9 cellular contexts compared by ENCODE assay signal in the genomic region with DNA sequence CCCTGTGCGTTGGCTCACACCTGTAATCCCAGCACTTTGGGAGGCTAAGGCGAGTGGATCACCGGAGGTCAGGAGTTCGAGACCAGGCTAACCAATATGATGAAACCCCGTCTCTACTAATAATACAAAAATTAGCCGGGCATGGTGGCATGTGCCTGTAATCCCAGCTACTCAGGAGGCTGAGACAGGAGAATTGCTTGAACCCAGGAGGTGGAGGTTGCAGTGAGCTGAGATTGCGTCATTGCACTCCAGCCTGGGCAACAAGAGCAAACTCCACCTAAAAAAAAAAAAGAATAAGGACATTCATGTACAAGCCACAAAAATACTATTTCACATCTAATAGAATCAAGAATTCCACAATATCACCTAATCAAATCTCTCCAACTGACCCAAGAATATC. TPM values are rescaled to one million over a fixed set of nuclear protein-coding genes. Genes with fewer than 3 reads are reported as not detected.
A peak's percentile ranks its signal among the peaks of the same experiment; 100 is the strongest.
DNase-seq lines count a peak whose midpoint lies in the region; ATAC-seq, FAIRE-seq and TF ChIP-seq lines count a peak whose summit lies in the region.
"Not testable (repeated sequence)": the region's sequence is repeated elsewhere in the genome, so short reads cannot be mapped to it uniquely, and the experiment has no call there.
"Had no signal": no experiment of that assay in that cellular context is flagged by ENCODE, and none has a peak within 500 bp of the region (broad histone marks: within the 10 kb centered on the region; RNA-seq: fewer than 3 reads in every experiment).

No MANE protein-coding gene starts in this region.

- not testable (repeated sequence) for H3K36me3 ChIP-seq in HepG2 (replicated peaks in 1 of 2; ENCODE audit: control insufficient read depth in 1 of 2, insufficient read depth in 2 of 2, low read length in 2 of 2)

- not testable (repeated sequence) for H3K27me3 Mint-ChIP-seq in IgD-negative memory B cell; activated naive CD4-positive, alpha-beta T cell treated with anti-CD3 and anti-CD28 coated beads, Interleukin-2, amount 50 U/mL, for 24 hours; neural crest cell (ENCODE audit: low read depth); type B pancreatic cell

- POLR2A ChIA-PET in A549 (lab: Yijun Ruan, JAX): interaction anchor here (0.6 kb wide), 1 partner anchor 11 kb away, joined by 4 read pairs; no protein-coding TSS in a partner anchor
- POLR2A ChIA-PET in HepG2 (lab: Yijun Ruan, JAX): not testable (repeated sequence)

- WGBS in A549 (ENCODE audit: missing lambda C conversion rate): 97% methylated on average over 7 of the region's 7 CpGs
- 62% methylated on average over 7 of the region's 7 CpGs for whole genome bisulfite sequencing in HepG2 (ENCODE audit: low lambda C conversion rate)

- not testable (repeated sequence) for H4K20me1 ChIP-seq in HepG2 (ENCODE audit: insufficient read depth, low read length)

- not testable (repeated sequence) for H3K9ac ChIP-seq in HepG2 (ENCODE audit: insufficient read depth, low read depth, low read length)

- not testable (repeated sequence) for TF ChIP-seq EP300 in A549 (IDR thresholded peaks at IDR 0.05); HepG2 (IDR thresholded peaks at IDR 0.05; ENCODE audit: low read depth in 2 of 2, low read length in 2 of 2); HepG2 (CRISPR knock-in tag; IDR thresholded peaks at IDR 0.05; ENCODE audit: borderline replicate concordance)

- not testable (repeated sequence) for FAIRE-seq in A549 (lab: Jason Lieb, UNC); HepG2 (lab: Jason Lieb, UNC)

- not testable (repeated sequence) for ATAC-seq in A549, HepG2

- H3K27ac Mint-ChIP-seq in IgD-negative memory B cell (peak overlapping the region in 2 of 3 donors; percentile 7 to 40), type B pancreatic cell (peak overlapping the region; percentile 48)
- peak overlapping the region; percentile 27 for H3K27ac Mint-ChIP-seq in activated naive CD4-positive, alpha-beta T cell treated with anti-CD3 and anti-CD28 coated beads, Interleukin-2, amount 50 U/mL, for 24 hours
- H3K27ac Mint-ChIP-seq in neural crest cell (ENCODE audit: unreplicated experiment): not testable (repeated sequence)

- H3K4me1 Mint-ChIP-seq in IgD-negative memory B cell (peaks cover 17 to 19% (median 18%) of the 10 kb centered on the region in 3 donors), neural crest cell (peaks cover 23% of the 10 kb centered on the region), type B pancreatic cell (ENCODE audit: unreplicated experiment) (peaks cover 18% of the 10 kb centered on the region)
- peaks cover 13% of the 10 kb centered on the region for H3K4me1 Mint-ChIP-seq in activated naive CD4-positive, alpha-beta T cell treated with anti-CD3 and anti-CD28 coated beads, Interleukin-2, amount 50 U/mL, for 24 hours

- H3K36me3 Mint-ChIP-seq in IgD-negative memory B cell; activated naive CD4-positive, alpha-beta T cell treated with anti-CD3 and anti-CD28 coated beads, Interleukin-2, amount 50 U/mL, for 24 hours; neural crest cell (ENCODE audit: low read depth); type B pancreatic cell: not testable (repeated sequence)

- CTCF ChIA-PET in A549 (lab: Yijun Ruan, JAX): interaction anchor here (1.6 to 46.6 kb wide), 3 partner anchors 5 to 25 kb away, joined by 6 to 950 read pairs (median 950); a partner anchor contains a TSS
- CTCF ChIA-PET in HepG2 (lab: Yijun Ruan, JAX; ENCODE audit: low intra/inter-chr PET ratio, low total read pairs): not testable (repeated sequence)

- not testable (repeated sequence) for H3K27me3 ChIP-seq in HepG2 (ENCODE audit: control insufficient read depth in 1 of 2, insufficient read depth in 2 of 2, low read length in 2 of 2)

- not testable (repeated sequence) for TF ChIP-seq CTCF in A549 (IDR thresholded peaks at IDR 0.05); HepG2 (CRISPR knock-in tag; IDR thresholded peaks at IDR 0.05); neural crest cell (conservative IDR thresholded peaks at IDR 0.05); type B pancreatic cell (conservative IDR thresholded peaks at IDR 0.05)

- intact Hi-C loops in HepG2 (cut with micrococcal nuclease; ENCODE audit: unreplicated experiment): loop anchor here (10.0 kb wide), 1 partner anchor 83 kb away; a partner anchor contains a TSS

- peaks cover 10% of the 10 kb centered on the region for H3K79me2 ChIP-seq in HepG2 (ENCODE audit: insufficient read depth, low read length)

- not testable (repeated sequence) for TF ChIP-seq POLR2A in A549 (IDR thresholded peaks at IDR 0.05; ENCODE audit: low read length); HepG2 (IDR thresholded peaks at IDR 0.05; ENCODE audit: insufficient read depth in 1 of 2, low read depth in 2 of 2, low read length in 2 of 2)

- not testable (repeated sequence) for DNase-seq in A549 (ENCODE audit: low read depth in 1 of 2, low spot score in 1 of 2); HepG2 (ENCODE audit: low spot score); neural crest cell (ENCODE audit: low read depth, low spot score); type B pancreatic cell (ENCODE audit: extremely low spot score, unreplicated experiment)

- not testable (repeated sequence) for H2AFZ ChIP-seq in HepG2 (ENCODE audit: low read length)

- H3K4me2 ChIP-seq in A549; HepG2 (ENCODE audit: low read depth, low read length): not testable (repeated sequence)

- H3K4me1 ChIP-seq in A549 (peaks cover 26% of the 10 kb centered on the region), HepG2 (ENCODE audit: insufficient read depth, low read length) (peaks cover 41% of the 10 kb centered on the region)

- peak overlapping the region in 1 of 4 donors; percentile 17 for H3K4me3 Mint-ChIP-seq in IgD-negative memory B cell
- not testable (repeated sequence) for H3K4me3 Mint-ChIP-seq in activated naive CD4-positive, alpha-beta T cell treated with anti-CD3 and anti-CD28 coated beads, Interleukin-2, amount 50 U/mL, for 24 hours
- peak overlapping the region; percentile 54 for H3K4me3 Mint-ChIP-seq in neural crest cell
- H3K4me3 Mint-ChIP-seq in type B pancreatic cell: peak overlapping the region; percentile 58

- H3K4me3 ChIP-seq in A549; HepG2 (replicated peaks in 1 of 3; ENCODE audit: insufficient read depth in 1 of 3, low read depth in 2 of 3, low read length in 3 of 3): not testable (repeated sequence)

- H3K9me3 ChIP-seq in A549; HepG2 (ENCODE audit: low read length): not testable (repeated sequence)

- not testable (repeated sequence) for H3K27ac ChIP-seq in A549; HepG2 (ENCODE audit: extremely low read length, insufficient read depth, low read length)

- not testable (repeated sequence) for TF ChIP-seq RAD21 in A549 (conservative IDR thresholded peaks at IDR 0.05 in 1 of 2, IDR thresholded peaks at IDR 0.05 in 1 of 2); HepG2 (CRISPR knock-in tag; IDR thresholded peaks at IDR 0.05)

- not testable (repeated sequence) for BruUV-seq in HepG2 (replicated peaks; lab: Mats Ljungman, UMichigan)

- in situ Hi-C loops in HepG2 (cut with HindIII; ENCODE audit: extremely low pct_ligation_motif_present, low pct_unique_long_range_greater_than_20kb): not testable (repeated sequence)

- H3K9me3 Mint-ChIP-seq in IgD-negative memory B cell; activated naive CD4-positive, alpha-beta T cell treated with anti-CD3 and anti-CD28 coated beads, Interleukin-2, amount 50 U/mL, for 24 hours; neural crest cell; type B pancreatic cell: not testable (repeated sequence)

RNA-seq across cellular contexts. Expression of a gene that starts 2.4 kb away (rescaled TPM):
- 10.0 and 10.7 TPM in 2 replicates for polyA plus RNA-seq in A549 (2011; rRNA removed)
- polyA plus RNA-seq in A549 (2012; cell fraction: cytosol; rRNA removed): 30.9 and 31.2 TPM in 2 replicates
- polyA plus RNA-seq in A549 (2012; cell fraction: nucleus; rRNA removed): 21.4 and 24.8 TPM in 2 replicates
- polyA plus RNA-seq in A549 (2017; fragmentation: RNase III; extraction: RNeasy Plus Mini Kit Qiagen cat#74134 plus additional on column Dnase treatment): 12.5 to 14.9 TPM (median 13.6 TPM) in 3 replicates
- polyA minus RNA-seq in A549 (2011; rRNA and poly(A)+ RNA removed): 4.6 and 4.7 TPM in 2 replicates
- 13.2 TPM for polyA plus RNA-seq in IgD-negative memory B cell
- total RNA-seq in HepG2 (2016; rRNA removed; fragmentation: Illumina TruSeq; extraction: Trizol): 4.3 and 4.7 TPM in 2 replicates
- total RNA-seq in HepG2 (2016; cell fraction: cytosol; rRNA removed; fragmentation: Illumina TruSeq; extraction: Trizol; ENCODE audit: low read depth): 1.8 and 2.1 TPM in 2 replicates
- total RNA-seq in HepG2 (2016; cell fraction: insoluble cytoplasmic fraction; rRNA removed; fragmentation: Illumina TruSeq; extraction: Trizol): 3.9 and 5.6 TPM in 2 replicates
- total RNA-seq in HepG2 (2016; cell fraction: membrane; rRNA removed; fragmentation: Illumina TruSeq; extraction: Trizol): 3.0 and 3.6 TPM in 2 replicates
- total RNA-seq in HepG2 (2016; cell fraction: nucleus; rRNA removed; fragmentation: Illumina TruSeq; extraction: Trizol): 1.7 and 1.9 TPM in 2 replicates
- 4.5 and 5.0 TPM in 2 replicates for polyA plus RNA-seq in HepG2 (2011; rRNA removed)
- 5.0 and 7.0 TPM in 2 replicates for polyA plus RNA-seq in HepG2 (2011; cell fraction: cytosol; rRNA removed)
- polyA plus RNA-seq in HepG2 (2011; cell fraction: nucleus; rRNA removed): 4.0 and 4.5 TPM in 2 replicates
- polyA plus RNA-seq in HepG2 (2012): 1.4 and 1.9 TPM in 2 replicates
- polyA plus RNA-seq in HepG2 (2016; cell fraction: cytosol; fragmentation: Illumina TruSeq; extraction: Trizol; ENCODE audit: low read depth): 0.94 and 1.1 TPM in 2 replicates
- 3.6 and 4.1 TPM in 2 replicates for polyA plus RNA-seq in HepG2 (2016; cell fraction: insoluble cytoplasmic fraction; fragmentation: Illumina TruSeq; extraction: Trizol; ENCODE audit: low read depth)
- 1.5 and 1.7 TPM in 2 replicates for polyA plus RNA-seq in HepG2 (2016; cell fraction: membrane; fragmentation: Illumina TruSeq; extraction: Trizol; ENCODE audit: low read depth)
- polyA plus RNA-seq in HepG2 (2016; cell fraction: nucleus; fragmentation: Illumina TruSeq; extraction: Trizol; ENCODE audit: insufficient read depth, low read depth): 2.5 and 2.7 TPM in 2 replicates
- polyA minus RNA-seq in HepG2 (2011; rRNA and poly(A)+ RNA removed; ENCODE audit: low replicate concordance): 2.7 and 5.6 TPM in 2 replicates
- 1.1 and 1.2 TPM in 2 replicates for polyA minus RNA-seq in HepG2 (2011; cell fraction: cytosol; rRNA and poly(A)+ RNA removed)
- polyA minus RNA-seq in HepG2 (2011; cell fraction: nucleus; rRNA and poly(A)+ RNA removed): 1.7 and 2.0 TPM in 2 replicates
- 3.2 and 3.3 TPM in 2 replicates for total RNA-seq in neural crest cell
- total RNA-seq in type B pancreatic cell (ENCODE audit: low replicate concordance): 9.2 and 14.4 TPM in 2 replicates

RNA-seq across cellular contexts. Expression of a gene that starts 15.0 kb away (rescaled TPM):
- polyA plus RNA-seq in A549 (2011; rRNA removed): 1.5 and 1.6 TPM in 2 replicates
- polyA plus RNA-seq in A549 (2012; cell fraction: cytosol; rRNA removed): 0.91 and 1.1 TPM in 2 replicates
- 1.7 and 1.8 TPM in 2 replicates for polyA plus RNA-seq in A549 (2012; cell fraction: nucleus; rRNA removed)
- 1.3 to 1.8 TPM (median 1.8 TPM) in 3 replicates for polyA plus RNA-seq in A549 (2017; fragmentation: RNase III; extraction: RNeasy Plus Mini Kit Qiagen cat#74134 plus additional on column Dnase treatment)
- 0.87 and 1.1 TPM in 2 replicates for polyA minus RNA-seq in A549 (2011; rRNA and poly(A)+ RNA removed)
- 0.21 TPM for polyA plus RNA-seq in IgD-negative memory B cell
- 0.46 and 0.66 TPM in 2 replicates for total RNA-seq in HepG2 (2016; rRNA removed; fragmentation: Illumina TruSeq; extraction: Trizol)
- not detected in 2 replicates for total RNA-seq in HepG2 (2016; cell fraction: cytosol; rRNA removed; fragmentation: Illumina TruSeq; extraction: Trizol; ENCODE audit: low read depth)
- 0.39 and 0.78 TPM in 2 replicates for total RNA-seq in HepG2 (2016; cell fraction: insoluble cytoplasmic fraction; rRNA removed; fragmentation: Illumina TruSeq; extraction: Trizol)
- 0.03 and 0.12 TPM in 2 replicates for total RNA-seq in HepG2 (2016; cell fraction: membrane; rRNA removed; fragmentation: Illumina TruSeq; extraction: Trizol)
- total RNA-seq in HepG2 (2016; cell fraction: nucleus; rRNA removed; fragmentation: Illumina TruSeq; extraction: Trizol): 0.38 and 0.40 TPM in 2 replicates
- polyA plus RNA-seq in HepG2 (2011; rRNA removed): 0.66 and 0.99 TPM in 2 replicates
- polyA plus RNA-seq in HepG2 (2011; cell fraction: cytosol; rRNA removed): 0.79 and 0.94 TPM in 2 replicates
- 0.76 and 0.99 TPM in 2 replicates for polyA plus RNA-seq in HepG2 (2011; cell fraction: nucleus; rRNA removed)
- 0.85 and 1.1 TPM in 2 replicates for polyA plus RNA-seq in HepG2 (2012)
- polyA plus RNA-seq in HepG2 (2016; cell fraction: cytosol; fragmentation: Illumina TruSeq; extraction: Trizol; ENCODE audit: low read depth): not detected in 2 replicates
- polyA plus RNA-seq in HepG2 (2016; cell fraction: insoluble cytoplasmic fraction; fragmentation: Illumina TruSeq; extraction: Trizol; ENCODE audit: low read depth): 0.25 and 0.53 TPM in 2 replicates
- 0.03 and 0.06 TPM in 2 replicates for polyA plus RNA-seq in HepG2 (2016; cell fraction: membrane; fragmentation: Illumina TruSeq; extraction: Trizol; ENCODE audit: low read depth)
- polyA plus RNA-seq in HepG2 (2016; cell fraction: nucleus; fragmentation: Illumina TruSeq; extraction: Trizol; ENCODE audit: insufficient read depth, low read depth): 1.1 TPM in 2 replicates
- 0.51 and 1.1 TPM in 2 replicates for polyA minus RNA-seq in HepG2 (2011; rRNA and poly(A)+ RNA removed; ENCODE audit: low replicate concordance)
- polyA minus RNA-seq in HepG2 (2011; cell fraction: cytosol; rRNA and poly(A)+ RNA removed): 0.53 and 0.89 TPM in 2 replicates
- 0.52 and 0.62 TPM in 2 replicates for polyA minus RNA-seq in HepG2 (2011; cell fraction: nucleus; rRNA and poly(A)+ RNA removed)
- 2.8 and 2.9 TPM in 2 replicates for total RNA-seq in neural crest cell
- 1.2 and 11.7 TPM in 2 replicates for total RNA-seq in type B pancreatic cell (ENCODE audit: low replicate concordance)

RNA-seq across cellular contexts. Expression of a gene that starts 15.9 kb away (rescaled TPM):
- polyA plus RNA-seq in A549 (2011; rRNA removed) (40.2 and 41.7 TPM in 2 replicates), A549 (2017; fragmentation: RNase III; extraction: RNeasy Plus Mini Kit Qiagen cat#74134 plus additional on column Dnase treatment) (35.5 to 41.2 TPM (median 39.7 TPM) in 3 replicates), IgD-negative memory B cell (29.2 TPM), HepG2 (2011; rRNA removed) (9.5 and 9.6 TPM in 2 replicates)
- 24.7 and 32.8 TPM in 2 replicates for polyA plus RNA-seq in A549 (2012; cell fraction: cytosol; rRNA removed)
- polyA plus RNA-seq in A549 (2012; cell fraction: nucleus; rRNA removed): 26.5 and 34.1 TPM in 2 replicates
- 63.1 and 71.7 TPM in 2 replicates for polyA minus RNA-seq in A549 (2011; rRNA and poly(A)+ RNA removed)
- total RNA-seq in HepG2 (2016; rRNA removed; fragmentation: Illumina TruSeq; extraction: Trizol) (16.9 and 17.8 TPM in 2 replicates), neural crest cell (22.3 and 25.8 TPM in 2 replicates), type B pancreatic cell (ENCODE audit: low replicate concordance) (33.7 and 41.7 TPM in 2 replicates)
- total RNA-seq in HepG2 (2016; cell fraction: cytosol; rRNA removed; fragmentation: Illumina TruSeq; extraction: Trizol; ENCODE audit: low read depth): 14.6 and 17.8 TPM in 2 replicates
- total RNA-seq in HepG2 (2016; cell fraction: insoluble cytoplasmic fraction; rRNA removed; fragmentation: Illumina TruSeq; extraction: Trizol): 14.8 and 17.5 TPM in 2 replicates
- total RNA-seq in HepG2 (2016; cell fraction: membrane; rRNA removed; fragmentation: Illumina TruSeq; extraction: Trizol): 22.0 and 25.4 TPM in 2 replicates
- 6.8 and 9.0 TPM in 2 replicates for total RNA-seq in HepG2 (2016; cell fraction: nucleus; rRNA removed; fragmentation: Illumina TruSeq; extraction: Trizol)
- polyA plus RNA-seq in HepG2 (2011; cell fraction: cytosol; rRNA removed): 6.9 and 7.9 TPM in 2 replicates
- 5.9 and 6.5 TPM in 2 replicates for polyA plus RNA-seq in HepG2 (2011; cell fraction: nucleus; rRNA removed)
- polyA plus RNA-seq in HepG2 (2012): 6.5 and 7.5 TPM in 2 replicates
- polyA plus RNA-seq in HepG2 (2016; cell fraction: cytosol; fragmentation: Illumina TruSeq; extraction: Trizol; ENCODE audit: low read depth): 3.8 and 4.4 TPM in 2 replicates
- polyA plus RNA-seq in HepG2 (2016; cell fraction: insoluble cytoplasmic fraction; fragmentation: Illumina TruSeq; extraction: Trizol; ENCODE audit: low read depth): 10.8 and 15.2 TPM in 2 replicates
- polyA plus RNA-seq in HepG2 (2016; cell fraction: membrane; fragmentation: Illumina TruSeq; extraction: Trizol; ENCODE audit: low read depth): 7.3 and 9.1 TPM in 2 replicates
- 13.4 and 16.1 TPM in 2 replicates for polyA plus RNA-seq in HepG2 (2016; cell fraction: nucleus; fragmentation: Illumina TruSeq; extraction: Trizol; ENCODE audit: insufficient read depth, low read depth)
- 19.2 and 19.5 TPM in 2 replicates for polyA minus RNA-seq in HepG2 (2011; rRNA and poly(A)+ RNA removed; ENCODE audit: low replicate concordance)
- polyA minus RNA-seq in HepG2 (2011; cell fraction: cytosol; rRNA and poly(A)+ RNA removed): 10.9 and 15.7 TPM in 2 replicates
- polyA minus RNA-seq in HepG2 (2011; cell fraction: nucleus; rRNA and poly(A)+ RNA removed): 5.1 and 5.8 TPM in 2 replicates

RNA-seq across cellular contexts. Expression of a gene that starts 37.3 kb away (rescaled TPM):
- 202 and 241 TPM in 2 replicates for polyA plus RNA-seq in A549 (2011; rRNA removed)
- 713 and 819 TPM in 2 replicates for polyA plus RNA-seq in A549 (2012; cell fraction: cytosol; rRNA removed)
- polyA plus RNA-seq in A549 (2012; cell fraction: nucleus; rRNA removed): 565 and 810 TPM in 2 replicates
- 280 to 298 TPM (median 296 TPM) in 3 replicates for polyA plus RNA-seq in A549 (2017; fragmentation: RNase III; extraction: RNeasy Plus Mini Kit Qiagen cat#74134 plus additional on column Dnase treatment)
- polyA minus RNA-seq in A549 (2011; rRNA and poly(A)+ RNA removed): 192 and 225 TPM in 2 replicates
- polyA plus RNA-seq in IgD-negative memory B cell: 35.9 TPM
- 25.9 and 32.7 TPM in 2 replicates for total RNA-seq in HepG2 (2016; rRNA removed; fragmentation: Illumina TruSeq; extraction: Trizol)
- 8.2 and 10.9 TPM in 2 replicates for total RNA-seq in HepG2 (2016; cell fraction: cytosol; rRNA removed; fragmentation: Illumina TruSeq; extraction: Trizol; ENCODE audit: low read depth)
- total RNA-seq in HepG2 (2016; cell fraction: insoluble cytoplasmic fraction; rRNA removed; fragmentation: Illumina TruSeq; extraction: Trizol): 28.3 and 39.1 TPM in 2 replicates
- total RNA-seq in HepG2 (2016; cell fraction: membrane; rRNA removed; fragmentation: Illumina TruSeq; extraction: Trizol): 7.6 and 7.9 TPM in 2 replicates
- total RNA-seq in HepG2 (2016; cell fraction: nucleus; rRNA removed; fragmentation: Illumina TruSeq; extraction: Trizol): 9.9 and 11.1 TPM in 2 replicates
- 51.4 and 75.9 TPM in 2 replicates for polyA plus RNA-seq in HepG2 (2011; rRNA removed)
- polyA plus RNA-seq in HepG2 (2011; cell fraction: cytosol; rRNA removed): 66.0 and 107 TPM in 2 replicates
- 44.9 and 46.6 TPM in 2 replicates for polyA plus RNA-seq in HepG2 (2011; cell fraction: nucleus; rRNA removed)
- polyA plus RNA-seq in HepG2 (2012): 39.5 and 39.8 TPM in 2 replicates
- 10.5 and 11.4 TPM in 2 replicates for polyA plus RNA-seq in HepG2 (2016; cell fraction: cytosol; fragmentation: Illumina TruSeq; extraction: Trizol; ENCODE audit: low read depth)
- 31.5 and 40.3 TPM in 2 replicates for polyA plus RNA-seq in HepG2 (2016; cell fraction: insoluble cytoplasmic fraction; fragmentation: Illumina TruSeq; extraction: Trizol; ENCODE audit: low read depth)
- polyA plus RNA-seq in HepG2 (2016; cell fraction: membrane; fragmentation: Illumina TruSeq; extraction: Trizol; ENCODE audit: low read depth): 6.6 and 8.8 TPM in 2 replicates
- 18.0 and 18.8 TPM in 2 replicates for polyA plus RNA-seq in HepG2 (2016; cell fraction: nucleus; fragmentation: Illumina TruSeq; extraction: Trizol; ENCODE audit: insufficient read depth, low read depth)
- polyA minus RNA-seq in HepG2 (2011; rRNA and poly(A)+ RNA removed; ENCODE audit: low replicate concordance): 42.8 and 149 TPM in 2 replicates
- 28.8 and 32.2 TPM in 2 replicates for polyA minus RNA-seq in HepG2 (2011; cell fraction: cytosol; rRNA and poly(A)+ RNA removed)
- polyA minus RNA-seq in HepG2 (2011; cell fraction: nucleus; rRNA and poly(A)+ RNA removed): 6.0 and 10.4 TPM in 2 replicates
- total RNA-seq in neural crest cell: 3.1 and 3.2 TPM in 2 replicates
- total RNA-seq in type B pancreatic cell (ENCODE audit: low replicate concordance): 32.2 and 47.9 TPM in 2 replicates

RNA-seq across cellular contexts. Expression of a gene that starts 38.2 kb away (rescaled TPM):
- 0.18 and 0.19 TPM in 2 replicates for polyA plus RNA-seq in A549 (2011; rRNA removed)
- polyA plus RNA-seq in A549 (2012; cell fraction: cytosol; rRNA removed): 0.34 and 0.51 TPM in 2 replicates
- polyA plus RNA-seq in A549 (2012; cell fraction: nucleus; rRNA removed): 1.1 TPM in 2 replicates
- polyA plus RNA-seq in A549 (2017; fragmentation: RNase III; extraction: RNeasy Plus Mini Kit Qiagen cat#74134 plus additional on column Dnase treatment): 0.20 to 0.25 TPM (median 0.24 TPM) in 3 replicates
- 0.19 and 0.37 TPM in 2 replicates for polyA minus RNA-seq in A549 (2011; rRNA and poly(A)+ RNA removed)
- 0.11 TPM for polyA plus RNA-seq in IgD-negative memory B cell
- total RNA-seq in HepG2 (2016; rRNA removed; fragmentation: Illumina TruSeq; extraction: Trizol): not detected in 2 replicates
- not detected in 2 replicates for total RNA-seq in HepG2 (2016; cell fraction: cytosol; rRNA removed; fragmentation: Illumina TruSeq; extraction: Trizol; ENCODE audit: low read depth)
- not detected in 2 replicates for total RNA-seq in HepG2 (2016; cell fraction: insoluble cytoplasmic fraction; rRNA removed; fragmentation: Illumina TruSeq; extraction: Trizol)
- not detected in 2 replicates for total RNA-seq in HepG2 (2016; cell fraction: membrane; rRNA removed; fragmentation: Illumina TruSeq; extraction: Trizol)
- not detected in 2 replicates for total RNA-seq in HepG2 (2016; cell fraction: nucleus; rRNA removed; fragmentation: Illumina TruSeq; extraction: Trizol)
- polyA plus RNA-seq in HepG2 (2011; rRNA removed): 0.03 TPM in 1 of 2 replicates, not detected in the other
- 0.03 TPM in 1 of 2 replicates, not detected in the other for polyA plus RNA-seq in HepG2 (2011; cell fraction: cytosol; rRNA removed)
- polyA plus RNA-seq in HepG2 (2011; cell fraction: nucleus; rRNA removed): not detected in 2 replicates
- not detected in 2 replicates for polyA plus RNA-seq in HepG2 (2012)
- polyA plus RNA-seq in HepG2 (2016; cell fraction: cytosol; fragmentation: Illumina TruSeq; extraction: Trizol; ENCODE audit: low read depth): not detected in 2 replicates
- not detected in 2 replicates for polyA plus RNA-seq in HepG2 (2016; cell fraction: insoluble cytoplasmic fraction; fragmentation: Illumina TruSeq; extraction: Trizol; ENCODE audit: low read depth)
- polyA plus RNA-seq in HepG2 (2016; cell fraction: membrane; fragmentation: Illumina TruSeq; extraction: Trizol; ENCODE audit: low read depth): not detected in 2 replicates
- polyA plus RNA-seq in HepG2 (2016; cell fraction: nucleus; fragmentation: Illumina TruSeq; extraction: Trizol; ENCODE audit: insufficient read depth, low read depth): not detected in 2 replicates
- 0.07 TPM in 1 of 2 replicates, not detected in the other for polyA minus RNA-seq in HepG2 (2011; rRNA and poly(A)+ RNA removed; ENCODE audit: low replicate concordance)
- not detected in 2 replicates for polyA minus RNA-seq in HepG2 (2011; cell fraction: cytosol; rRNA and poly(A)+ RNA removed)
- polyA minus RNA-seq in HepG2 (2011; cell fraction: nucleus; rRNA and poly(A)+ RNA removed): not detected in 2 replicates
- total RNA-seq in neural crest cell: 0.11 and 0.30 TPM in 2 replicates
- total RNA-seq in type B pancreatic cell (ENCODE audit: low replicate concordance): 0.12 TPM in 1 of 2 replicates, not detected in the other
- total RNA-seq: A172, Caco-2 had no signal
- polyA plus RNA-seq: CD14-positive monocyte had no signal
